In the genomic region with DNA sequence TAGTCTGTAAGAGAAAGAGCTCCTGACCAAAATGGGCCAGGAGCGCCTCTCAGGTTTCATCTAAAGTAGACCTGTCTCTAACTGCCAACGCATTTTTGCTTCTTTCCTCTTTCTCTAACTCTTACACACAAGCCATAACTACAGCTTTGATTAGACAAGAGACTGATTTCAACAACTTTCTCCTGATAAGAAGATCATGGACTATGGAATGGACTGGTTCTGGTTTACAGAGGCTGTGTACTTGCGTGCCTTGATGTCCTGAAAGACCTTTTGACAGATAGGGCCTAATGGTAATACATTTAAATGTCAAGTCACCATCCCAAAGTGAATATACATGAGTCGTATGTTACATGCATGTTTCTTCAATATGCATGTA, we compare ENCODE assay signal across 1 cellular context.
TF ChIP-seq lines count a peak whose summit lies in the region.

No MANE protein-coding gene starts in this region.

TF ChIP-seq in liver, 16 proteins besides CTCF, POLR2A, EP300 and RAD21 (continued from another document):
- TF ChIP-seq JUND (IDR thresholded peaks at IDR 0.05): no peak
- no peak for TF ChIP-seq NR2F2 (IDR thresholded peaks at IDR 0.05)
- TF ChIP-seq, protein P1, sequence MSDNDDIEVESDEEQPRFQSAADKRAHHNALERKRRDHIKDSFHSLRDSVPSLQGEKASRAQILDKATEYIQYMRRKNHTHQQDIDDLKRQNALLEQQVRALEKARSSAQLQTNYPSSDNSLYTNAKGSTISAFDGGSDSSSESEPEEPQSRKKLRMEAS (IDR thresholded peaks at IDR 0.05): no peak
- no peak for TF ChIP-seq REST (IDR thresholded peaks at IDR 0.05)
- peak; percentile 44 for TF ChIP-seq SP1 (IDR thresholded peaks at IDR 0.05)
- TF ChIP-seq ATF3 (IDR thresholded peaks at IDR 0.05): no peak
- no peak for TF ChIP-seq HNF4G (IDR thresholded peaks at IDR 0.05)
- peak; percentile 77 to 79 for TF ChIP-seq HNF4A (conservative IDR thresholded peaks at IDR 0.05)
- TF ChIP-seq FOXA1 (IDR thresholded peaks at IDR 0.05): no peak
- no peak for TF ChIP-seq EGR1 (IDR thresholded peaks at IDR 0.05; ENCODE audit: low read depth in 2 of 2)
- no peak for TF ChIP-seq FOXA2 (IDR thresholded peaks at IDR 0.05)
